15 cellular contexts compared by ENCODE assay signal in the genomic region with DNA sequence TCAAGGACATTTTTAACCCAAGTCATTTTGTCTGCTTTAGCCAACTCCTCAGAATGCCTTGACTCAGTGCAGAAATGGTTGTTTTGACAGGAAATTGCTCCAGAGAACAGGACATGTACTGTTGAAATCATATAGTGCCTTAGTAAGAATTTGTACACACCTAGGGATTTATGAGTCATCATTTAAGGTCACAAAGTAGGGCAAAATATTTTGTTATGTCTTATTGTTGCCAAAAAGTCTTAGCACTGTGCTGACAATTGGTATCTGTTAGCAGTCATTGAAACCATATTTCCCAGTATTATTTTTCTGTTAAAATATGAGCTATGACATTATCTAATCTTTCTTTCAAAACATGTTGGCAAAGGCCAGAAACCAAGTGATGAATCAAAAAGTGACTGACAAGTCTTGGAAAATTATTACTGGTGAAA.
DNase-seq lines count a peak whose midpoint lies in the region; ATAC-seq lines count a peak whose summit lies in the region.
"Had no signal": no experiment of that assay in that cellular context is flagged by ENCODE, and none has a peak within 500 bp of the region (broad histone marks: within the 10 kb centered on the region; RNA-seq: fewer than 3 reads in every experiment).

No MANE protein-coding gene starts in this region.

- H3K4me2 ChIP-seq in mesenchymal stem cell (ENCODE audit: low read length, poor library complexity, severe bottlenecking), result no peak overlapping the region

- no peak overlapping the region for H4K91ac ChIP-seq in mesenchymal stem cell (ENCODE audit: low read length)

- H3K36me3 ChIP-seq in mesenchymal stem cell (ENCODE audit: control insufficient read depth in 1 of 2, insufficient read depth in 2 of 2, low read depth in 1 of 2, low read length in 2 of 2), result no peaks in the 10 kb centered on the region
- H3K36me3 ChIP-seq: pancreas had no signal

- H2BK15ac ChIP-seq in mesenchymal stem cell (ENCODE audit: low read depth, poor library complexity, severe bottlenecking), result no peak overlapping the region

- in situ Hi-C loops in G401 (cut with HindIII; ENCODE audit: low sequenced_read_pairs), result no loop called here

- no peak overlapping the region for H2AFZ ChIP-seq in mesenchymal stem cell (ENCODE audit: low read depth, low read length)

- peak overlapping the region; percentile 69 for H3K27ac ChIP-seq in epithelial cell of prostate
- H3K27ac ChIP-seq in mesenchymal stem cell (ENCODE audit: low read length, poor library complexity, severe bottlenecking), result no peak overlapping the region
- H3K27ac ChIP-seq: pancreas had no signal

- no peak overlapping the region for H2BK120ac ChIP-seq in mesenchymal stem cell (ENCODE audit: low read depth, low read length)

- no peak overlapping the region for H3K9ac ChIP-seq in mesenchymal stem cell (ENCODE audit: low read length)

- no peak overlapping the region for H4K8ac ChIP-seq in mesenchymal stem cell (ENCODE audit: low read length)

- no peak overlapping the region for H2BK5ac ChIP-seq in mesenchymal stem cell (ENCODE audit: low read depth, low read length, poor library complexity, severe bottlenecking)

- peak; percentile 43 for DNase-seq in COLO829 (ENCODE audit: low spot score)
- peak; percentile 29 for DNase-seq in RPMI7951 (ENCODE audit: low read depth)
- peak; percentile 24 for DNase-seq in epithelial cell of prostate (ENCODE audit: low read depth, low spot score)
- peak; percentile 12 for DNase-seq in mesenchymal stem cell
- DNase-seq in G401 (ENCODE audit: low spot score), result no peak
- DNase-seq in dedifferentiated amniotic fluid mesenchymal stem cell (ENCODE audit: extremely low spot score), result no peak
- DNase-seq: activated CD8-positive, alpha-beta T cell treated with anti-CD3 and anti-CD28 coated beads, Interleukin-2, amount 10 ng/mL, durations not matched to agents 7 days and 5 days; activated naive CD4-positive, alpha-beta T cell; NCI-H2107; pancreas; stimulated activated CD4-positive, alpha-beta T cell treated with anti-CD3 and anti-CD28 coated beads, Interleukin-2, amount 100 ng/mL, for 48 hours; stimulated activated naive CD4-positive, alpha-beta T cell; T-helper 17 cell had no signal

- no peak overlapping the region for H3K23ac ChIP-seq in mesenchymal stem cell (ENCODE audit: low read length in 2 of 2)

- no peaks in the 10 kb centered on the region for H3K27me3 ChIP-seq in mesenchymal stem cell (ENCODE audit: control insufficient read depth in 1 of 2, insufficient read depth in 1 of 2, low read length in 2 of 2)
- H3K27me3 ChIP-seq: pancreas had no signal

- H3K4me3 ChIP-seq in mesenchymal stem cell (ENCODE audit: insufficient read depth in 1 of 2, low read depth in 1 of 2, low read length in 2 of 2), result no peak overlapping the region
- H3K4me3 ChIP-seq: pancreas had no signal

- H3K9me3 ChIP-seq in mesenchymal stem cell (ENCODE audit: control insufficient read depth, low read length), result no peaks in the 10 kb centered on the region
- H3K9me3 ChIP-seq: pancreas had no signal

- H2AK5ac ChIP-seq in mesenchymal stem cell (ENCODE audit: low read length, severe bottlenecking), result no peak overlapping the region

- no peak overlapping the region for H3K14ac ChIP-seq in mesenchymal stem cell (ENCODE audit: low read length in 2 of 2)

- H3K79me1 ChIP-seq in mesenchymal stem cell (replicated peaks; ENCODE audit: low read length, poor library complexity, severe bottlenecking), result no peaks in the 10 kb centered on the region

- H2BK12ac ChIP-seq in mesenchymal stem cell (ENCODE audit: low read length in 2 of 2), result no peak overlapping the region

- no peak overlapping the region for H3K18ac ChIP-seq in mesenchymal stem cell (ENCODE audit: low read depth in 1 of 2, low read length in 2 of 2)

- no peak overlapping the region for H3K4ac ChIP-seq in mesenchymal stem cell (ENCODE audit: low read depth in 1 of 2, low read length in 2 of 2)

- no peaks in the 10 kb centered on the region for H3K4me1 ChIP-seq in mesenchymal stem cell (ENCODE audit: control insufficient read depth, insufficient read depth, low read depth, low read length)
- H3K4me1 ChIP-seq: pancreas had no signal

- ATAC-seq in HG03045 (IDR thresholded peaks at IDR 0.05; ENCODE audit: unreplicated experiment), result no peak
- ATAC-seq in GM21515 (IDR thresholded peaks at IDR 0.05; ENCODE audit: unreplicated experiment), result no peak
- ATAC-seq: activated CD8-positive, alpha-beta T cell treated with anti-CD3 and anti-CD28 coated beads, Interleukin-2, amount 10 ng/mL, durations not matched to agents 7 days and 5 days; T-helper 17 cell had no signal

Comparison
In these comparisons a context has a peak if more than half of its experiments do, and no peak if none do; other contexts are left out.
1. DNase-seq: peak in COLO829 (single experiment), RPMI7951 (single experiment), epithelial cell of prostate (single experiment) and mesenchymal stem cell (single experiment); none in G401 (single experiment) and dedifferentiated amniotic fluid mesenchymal stem cell (single experiment).